ENCODE assay signal across 24 cellular contexts in genomic region chr17:74271281-74271680, GRCh38. TPM values are rescaled to one million over a fixed set of nuclear protein-coding genes. Genes with fewer than 3 reads are reported as not detected.
A peak's percentile ranks its signal among the peaks of the same experiment; 100 is the strongest.
DNase-seq lines count a peak whose midpoint lies in the region; ATAC-seq and TF ChIP-seq lines count a peak whose summit lies in the region.
"Had no signal": no experiment of that assay in that cellular context is flagged by ENCODE, and none has a peak within 500 bp of the region (broad histone marks: within the 10 kb centered on the region; RNA-seq: fewer than 3 reads in every experiment).

No MANE protein-coding gene starts in this region.

- H3K4me1 ChIP-seq in osteoblast (ENCODE audit: insufficient read depth, low read length): peaks cover 2% of the 10 kb centered on the region
- peaks cover 7% of the 10 kb centered on the region; the same call in 1 of the 2 replicates for H3K4me1 ChIP-seq in MM.1S (ENCODE audit: low read length)
- H3K4me1 ChIP-seq: ascending aorta, prostate gland had no signal

- no peak overlapping the region for H3K4me2 ChIP-seq in osteoblast (ENCODE audit: insufficient read depth, low read length)
- H3K4me2 ChIP-seq in MM.1S (ENCODE audit: low read depth, low read length): no peak overlapping the region
- H3K4me2 ChIP-seq: SK-N-SH had no signal

- no peak for TF ChIP-seq CTCF in osteoblast (IDR thresholded peaks at IDR 0.05; ENCODE audit: extremely low read depth, low read depth, low read length)
- TF ChIP-seq CTCF in WERI-Rb-1 (IDR thresholded peaks at IDR 0.05; ENCODE audit: low read depth, low read length): no peak
- TF ChIP-seq CTCF in MM.1S (IDR thresholded peaks at IDR 0.05; ENCODE audit: low read length): no peak

- H3K36me3 ChIP-seq in osteoblast (ENCODE audit: insufficient read depth, low read length) (no peaks in the 10 kb centered on the region), WERI-Rb-1 (no peaks in the 10 kb centered on the region), MM.1S (replicated peaks; ENCODE audit: insufficient read depth, low read length) (no peaks in the 10 kb centered on the region)
- H3K36me3 ChIP-seq: ascending aorta, neutrophil, prostate gland, sigmoid colon, tibial nerve had no signal

- H4K20me1 ChIP-seq in osteoblast (ENCODE audit: insufficient read depth, low read length) (no peaks in the 10 kb centered on the region), MM.1S (ENCODE audit: insufficient read depth, low read length) (no peaks in the 10 kb centered on the region)

- no peaks in the 10 kb centered on the region for H3K9me2 ChIP-seq in MM.1S (replicated peaks; ENCODE audit: insufficient read depth, low read length)
- H3K9me2 ChIP-seq: SK-N-SH had no signal

- H2AFZ ChIP-seq in osteoblast (ENCODE audit: low read length) (no peak overlapping the region), MM.1S (ENCODE audit: low read length) (no peak overlapping the region)

- H3K9ac ChIP-seq in MM.1S (ENCODE audit: low read length): no peak overlapping the region
- H3K9ac ChIP-seq: SK-N-SH had no signal

- no peaks in the 10 kb centered on the region for H3K79me2 ChIP-seq in osteoblast (ENCODE audit: insufficient read depth, low read length)
- no peaks in the 10 kb centered on the region for H3K79me2 ChIP-seq in MM.1S (ENCODE audit: low read length)

- ATAC-seq in GM21367 (IDR thresholded peaks at IDR 0.05; ENCODE audit: unreplicated experiment): no peak
- ATAC-seq: activated naive CD4-positive, alpha-beta T cell treated with anti-CD3 and anti-CD28 coated beads, Interleukin-2, amount 50 U/mL, for 72 hours; HepG2 had no signal

- H3K27ac ChIP-seq in caudate nucleus (ENCODE audit: low read depth, low read length) (peak overlapping the region; percentile 83), osteoblast (ENCODE audit: low read depth, low read length) (no peak overlapping the region), WERI-Rb-1 (no peak overlapping the region), MM.1S (ENCODE audit: low read length) (no peak overlapping the region)
- H3K27ac ChIP-seq: 22Rv1, ascending aorta, neutrophil, prostate gland had no signal

- H3F3A ChIP-seq in MM.1S (ENCODE audit: insufficient read depth, low read length): no peaks in the 10 kb centered on the region

- DNase-seq in DMS 273 (lab: John Stamatoyannopoulos, UW; ENCODE audit: unreplicated experiment) (peak; percentile 52), DMS 273 treated with DMSO at 0.1 percent for 48 hours (lab: John Stamatoyannopoulos, UW) (no peak), NCI-H526 treated with DMSO at 0.1 percent for 48 hours (lab: John Stamatoyannopoulos, UW) (peak; percentile 4), caudate nucleus (lab: John Stamatoyannopoulos, UW) (peak in 1 of 61 donors; percentile 25), osteoblast (ENCODE audit: insufficient read length, low spot score, missing footprints) (peak; percentile 21), WERI-Rb-1 (no peak), MM.1S (no peak)
- DNase-seq: activated CD4-positive, alpha-beta T cell treated with anti-CD3 and anti-CD28 coated beads, Interleukin-2, amount 50 U/mL, for 4 hours; AML-193; DND-41; mammary epithelial cell; NCI-H1417 treated with DMSO at 0.1 percent for 48 hours; NCI-H524; SK-N-SH had no signal

- H3K27me3 ChIP-seq in osteoblast (ENCODE audit: insufficient read depth, low read length) (peaks cover 14% of the 10 kb centered on the region), WERI-Rb-1 (ENCODE audit: insufficient read depth, low read depth, severe bottlenecking) (no peaks in the 10 kb centered on the region), MM.1S (replicated peaks; ENCODE audit: insufficient read depth, low read length) (peaks cover 94% of the 10 kb centered on the region)
- H3K27me3 ChIP-seq: ascending aorta had no signal

- H3K9me3 ChIP-seq in osteoblast (ENCODE audit: low read depth, low read length) (no peaks in the 10 kb centered on the region), WERI-Rb-1 (ENCODE audit: severe bottlenecking) (peaks cover 5% of the 10 kb centered on the region), MM.1S (replicated peaks; ENCODE audit: insufficient read depth, low read length) (no peaks in the 10 kb centered on the region)
- H3K9me3 ChIP-seq: ascending aorta, neutrophil, prostate gland, sigmoid colon, SK-N-SH, tibial nerve had no signal

- no peak overlapping the region for H3K4me3 ChIP-seq in osteoblast (ENCODE audit: insufficient read depth, low read length)
- H3K4me3 ChIP-seq in WERI-Rb-1 (ENCODE audit: low read depth, low read length): no peak overlapping the region
- H3K4me3 ChIP-seq in MM.1S (ENCODE audit: low read length): no peak overlapping the region
- H3K4me3 ChIP-seq: ascending aorta, prostate gland, sigmoid colon, tibial nerve had no signal

RNA-seq across cellular contexts. Expression of gene DNAI2, which starts 2.8 kb away (rescaled TPM):
- total RNA-seq in osteoblast: not detected in 2 replicates
- total RNA-seq: ascending aorta, HepG2, mammary epithelial cell, RPMI7951, sigmoid colon had no signal

RNA-seq across cellular contexts. Expression of gene KIF19, which starts 54.7 kb away (rescaled TPM):
- total RNA-seq in osteoblast: not detected in 2 replicates
- total RNA-seq: HepG2, mammary epithelial cell, RPMI7951 had no signal

RNA-seq across cellular contexts. Expression of gene TTYH2, which starts 57.9 kb away (rescaled TPM):
- total RNA-seq in osteoblast: 1.2 and 1.4 TPM in 2 replicates

Comparison
In these comparisons a context has a peak if more than half of its experiments do, and no peak if none do; other contexts are left out.
1. DNase-seq: peak in DMS 273 (single experiment), NCI-H526 treated with DMSO at 0.1 percent for 48 hours (single experiment) and osteoblast (single experiment); none in DMS 273 treated with DMSO at 0.1 percent for 48 hours (single experiment), WERI-Rb-1 (single experiment) and MM.1S (single experiment).